ENCODE assay signal across 11 cellular contexts in genomic region chr12:14959916-14960315, GRCh38. TPM values are rescaled to one million over a fixed set of nuclear protein-coding genes. Genes with fewer than 3 reads are reported as not detected.
DNase-seq lines count a peak whose midpoint lies in the region; TF ChIP-seq lines count a peak whose summit lies in the region.
"Had no signal": no experiment of that assay in that cellular context is flagged by ENCODE, and none has a peak within 500 bp of the region (broad histone marks: within the 10 kb centered on the region; RNA-seq: fewer than 3 reads in every experiment).

No MANE protein-coding gene starts in this region.

- no peaks in the 10 kb centered on the region for H3K9me2 ChIP-seq in OCI-LY7 (ENCODE audit: insufficient read depth, low read length)

- H3K9me3 ChIP-seq in OCI-LY7 (ENCODE audit: low read length) (no peaks in the 10 kb centered on the region), duodenal mucosa (ENCODE audit: control insufficient read depth in 1 of 2, low read length in 2 of 2) (no peaks in the 10 kb centered on the region), sigmoid colon (no peaks in the 10 kb centered on the region), osteoblast (ENCODE audit: low read depth, low read length) (no peaks in the 10 kb centered on the region)

- no peak for TF ChIP-seq EP300 in sigmoid colon (IDR thresholded peaks at IDR 0.05)

- H3K27me3 ChIP-seq in duodenal mucosa (ENCODE audit: control insufficient read depth in 1 of 2, insufficient read depth in 2 of 2, low read length in 2 of 2), result no peaks in the 10 kb centered on the region
- H3K27me3 ChIP-seq in sigmoid colon, result no peaks in the 10 kb centered on the region
- H3K27me3 ChIP-seq in osteoblast (ENCODE audit: insufficient read depth, low read length), result no peaks in the 10 kb centered on the region

- TF ChIP-seq POLR2A in sigmoid colon (IDR thresholded peaks at IDR 0.05), result no peak

- H3K27ac ChIP-seq in OCI-LY7 (ENCODE audit: low read depth, low read length, poor library complexity, severe bottlenecking) (peak overlapping the region; percentile 97), duodenal mucosa (ENCODE audit: low read depth, low read length) (peak overlapping the region; percentile 50), sigmoid colon (peak overlapping the region; percentile 40 to 77 (median 60)), osteoblast (ENCODE audit: low read depth, low read length) (no peak overlapping the region)

- H3K4me1 ChIP-seq in OCI-LY7 (ENCODE audit: insufficient read depth, low read length, poor library complexity, severe bottlenecking), result peaks cover 62% of the 10 kb centered on the region
- peaks cover 9 to 14% of the 10 kb centered on the region in 2 donors for H3K4me1 ChIP-seq in duodenal mucosa (ENCODE audit: control insufficient read depth in 1 of 2, insufficient read depth in 2 of 2, low read length in 2 of 2)
- H3K4me1 ChIP-seq in sigmoid colon, result peaks cover 0 to 13% (median 8%) of the 10 kb centered on the region in 4 donors
- H3K4me1 ChIP-seq in osteoblast (ENCODE audit: insufficient read depth, low read length), result peaks cover 11% of the 10 kb centered on the region

- no TSS peak for BruUV-seq in OCI-LY7 (replicated peaks; lab: Mats Ljungman, UMichigan)

- no peak for TF ChIP-seq CTCF in OCI-LY7 (conservative IDR thresholded peaks at IDR 0.05; ENCODE audit: low read length)
- no peak for TF ChIP-seq CTCF in sigmoid colon (IDR thresholded peaks at IDR 0.05)
- TF ChIP-seq CTCF in osteoblast (IDR thresholded peaks at IDR 0.05; ENCODE audit: extremely low read depth, low read depth, low read length), result no peak

- H3K4me2 ChIP-seq in OCI-LY7 (ENCODE audit: low read length) (peak overlapping the region; percentile 94), osteoblast (ENCODE audit: insufficient read depth, low read length) (no peak overlapping the region)

- H2AFZ ChIP-seq in OCI-LY7 (ENCODE audit: low read length) (no peak overlapping the region), osteoblast (ENCODE audit: low read length) (no peak overlapping the region)

- H4K20me1 ChIP-seq in OCI-LY7 (ENCODE audit: insufficient read depth, low read length), result peaks cover 31% of the 10 kb centered on the region
- H4K20me1 ChIP-seq in osteoblast (ENCODE audit: insufficient read depth, low read length), result no peaks in the 10 kb centered on the region

- H3K36me3 ChIP-seq in OCI-LY7 (ENCODE audit: insufficient read depth, low read length), result peaks cover 44% of the 10 kb centered on the region
- H3K36me3 ChIP-seq in duodenal mucosa (ENCODE audit: control insufficient read depth in 1 of 2, insufficient read depth in 2 of 2, low read length in 2 of 2), result no peaks in the 10 kb centered on the region
- no peaks in the 10 kb centered on the region for H3K36me3 ChIP-seq in sigmoid colon
- no peaks in the 10 kb centered on the region for H3K36me3 ChIP-seq in osteoblast (ENCODE audit: insufficient read depth, low read length)

- H3K79me2 ChIP-seq in OCI-LY7 (ENCODE audit: insufficient read depth, low read depth, low read length) (peaks cover 65% of the 10 kb centered on the region), osteoblast (ENCODE audit: insufficient read depth, low read length) (no peaks in the 10 kb centered on the region)

- no peak for DNase-seq in OCI-LY7 (ENCODE audit: low spot score)
- DNase-seq in sigmoid colon, result no peak
- DNase-seq in osteoblast (ENCODE audit: insufficient read length, low spot score, missing footprints), result no peak
- DNase-seq in 8988T, result no peak
- DNase-seq in SKM-1 treated with dmso at 0.1 percent for 144 hours (lab: John Stamatoyannopoulos, UW; ENCODE audit: unreplicated experiment), result no peak
- no peak for DNase-seq in dedifferentiated amniotic fluid mesenchymal stem cell (ENCODE audit: extremely low spot score)
- DNase-seq: NCI-H1930 had no signal

- CTCF ChIA-PET in OCI-LY7 (lab: Charles Lee; ENCODE audit: unreplicated experiment), result no interaction called here

- WGBS in sigmoid colon, 2 donors, result 56 to 82% methylated on average over 3 of the region's 3 CpGs

- peak overlapping the region; percentile 39 to 58 for H3K9ac ChIP-seq in duodenal mucosa (ENCODE audit: low read depth in 1 of 2, low read length in 2 of 2)

- intact Hi-C loops in OCI-LY7 (cut with micrococcal nuclease; ENCODE audit: unreplicated experiment) (loop anchor here (2.0 to 10.0 kb wide), 8 partner anchors 35 to 925 kb away; partner anchors contain the start of gene STRAP), sigmoid colon (cut with DNase I) (no loop called here)

- H3K4me3 ChIP-seq in GM08714 (ENCODE audit: low read length) (peak overlapping the region; percentile 97), OCI-LY7 (ENCODE audit: low read depth, low read length, poor library complexity, severe bottlenecking) (peak overlapping the region; percentile 72), duodenal mucosa (ENCODE audit: low read depth in 1 of 2, low read length in 2 of 2) (peak overlapping the region; percentile 74 to 76), sigmoid colon (peak overlapping the region in 2 of 4 donors; percentile 29 to 42), osteoblast (ENCODE audit: insufficient read depth, low read length) (no peak overlapping the region)

- POLR2A ChIA-PET in OCI-LY7 (lab: Charles Lee), result interaction anchor here (1.1 to 5.0 kb wide), 4 partner anchors 8 to 345 kb away, joined by 3 to 36 read pairs (median 5); a partner anchor contains a TSS

RNA-seq across cellular contexts. Expression of gene ARHGDIB, which starts 1.5 kb away (rescaled TPM):
- 569 and 729 TPM in 2 replicates for total RNA-seq in OCI-LY7 (2014; rRNA removed; shearing (Covaris generic))
- 737 and 762 TPM in 2 replicates for total RNA-seq in OCI-LY7 (2022)
- total RNA-seq in sigmoid colon, result 10 to 100 TPM; 21.0 to 71.4 (median 48.8) TPM
- 100 to 1,000 TPM in 1 of 3 donors, 10 to 100 TPM in 2; 89.5 to 304 (median 93.4) TPM for polyA plus RNA-seq in sigmoid colon
- 1.5 and 7.2 TPM in 2 replicates for total RNA-seq in osteoblast

RNA-seq across cellular contexts. Expression of gene PDE6H, which starts 12.9 kb away (rescaled TPM):
- not detected in 2 replicates for total RNA-seq in OCI-LY7 (2014; rRNA removed; shearing (Covaris generic))
- total RNA-seq in OCI-LY7 (2022) (not detected in 2 replicates), sigmoid colon (not detected), osteoblast (not detected in 2 replicates)
- polyA plus RNA-seq in sigmoid colon, result not detected
- total RNA-seq: lung microvascular endothelial cell, SK-MEL-5 had no signal

RNA-seq across cellular contexts. Expression of gene ERP27, which starts 21.6 kb away (rescaled TPM):
- 1.8 and 1.9 TPM in 2 replicates for total RNA-seq in OCI-LY7 (2014; rRNA removed; shearing (Covaris generic))
- 1.7 and 3.3 TPM in 2 replicates for total RNA-seq in OCI-LY7 (2022)
- not detected for total RNA-seq in sigmoid colon
- 1 to 10 TPM in 1 of 3 donors, under 1 TPM in 2; 0.23 to 2.3 (median 0.60) TPM for polyA plus RNA-seq in sigmoid colon
- total RNA-seq in osteoblast, result not detected in 2 replicates
- total RNA-seq: lung microvascular endothelial cell had no signal

Comparison
In these comparisons a context has a peak if more than half of its experiments do, and no peak if none do; other contexts are left out.
1. RNA of gene ARHGDIB, which starts 1.5 kb away (total RNA-seq): 569 to 762 TPM in OCI-LY7; 21.0 to 71.4 TPM in sigmoid colon and 1.5 to 7.2 TPM in osteoblast; every median in the first group is over 4 times any median in the second.